9 cellular contexts compared by ENCODE assay signal in genomic region chr10:77641788-77642397, GRCh38. TPM values are rescaled to one million over a fixed set of nuclear protein-coding genes. Genes with fewer than 3 reads are reported as not detected.
DNase-seq lines count a peak whose midpoint lies in the region; ATAC-seq and TF ChIP-seq lines count a peak whose summit lies in the region.
"Had no signal": no experiment of that assay in that cellular context is flagged by ENCODE, and none has a peak within 500 bp of the region (broad histone marks: within the 10 kb centered on the region; RNA-seq: fewer than 3 reads in every experiment).

No MANE protein-coding gene starts in this region.

- peaks cover 13% of the 10 kb centered on the region for H3K79me2 ChIP-seq in trophoblast cell (ENCODE audit: control insufficient read depth, insufficient read depth, low read length, poor library complexity)

- no CpG with 5 or more reads among the region's 5 CpGs for WGBS in trophoblast cell (ENCODE audit: extremely low coverage, insufficient coverage, insufficient read length)

- no peak overlapping the region for H3K27ac Mint-ChIP-seq in activated T-cell treated with anti-CD3 and anti-CD28 coated beads, Interleukin-2, amount 50 U/mL, for 72 hours
- H3K27ac Mint-ChIP-seq: activated naive CD4-positive, alpha-beta T cell treated with anti-CD3 and anti-CD28 coated beads, Interleukin-2, amount 50 U/mL, for 72 hours had no signal

- H3K23ac ChIP-seq in trophoblast cell (ENCODE audit: low read length): no peak overlapping the region

- no peak overlapping the region for H2BK120ac ChIP-seq in trophoblast cell (ENCODE audit: insufficient read depth, low read length, poor library complexity)

- ATAC-seq in activated T-cell treated with anti-CD3 and anti-CD28 coated beads, Interleukin-2, amount 50 U/mL, for 72 hours (replicated peaks in 1 of 2): no peak
- ATAC-seq in foreskin keratinocyte (no peak), HG02798 (IDR thresholded peaks at IDR 0.05; ENCODE audit: poor library complexity, unreplicated experiment) (no peak), HG02571 (IDR thresholded peaks at IDR 0.05; ENCODE audit: unreplicated experiment) (no peak)
- ATAC-seq: activated naive CD4-positive, alpha-beta T cell treated with anti-CD3 and anti-CD28 coated beads, Interleukin-2, amount 50 U/mL, for 72 hours had no signal

- H3K79me1 ChIP-seq in trophoblast cell (ENCODE audit: low read length): peaks cover 26% of the 10 kb centered on the region

- no peak overlapping the region for H3K4me3 Mint-ChIP-seq in activated T-cell treated with anti-CD3 and anti-CD28 coated beads, Interleukin-2, amount 50 U/mL, for 72 hours

- no peak overlapping the region for H3K4ac ChIP-seq in trophoblast cell (ENCODE audit: low read depth, low read length)

- H4K12ac ChIP-seq in trophoblast cell (ENCODE audit: low read depth, low read length): no peak overlapping the region

- TF ChIP-seq CTCF in foreskin keratinocyte (conservative IDR thresholded peaks at IDR 0.05): peak; percentile 92

- no peak overlapping the region for H2BK5ac ChIP-seq in trophoblast cell (ENCODE audit: low read depth, low read length, poor library complexity)

- H3K27me3 ChIP-seq in foreskin keratinocyte (peaks cover 20% of the 10 kb centered on the region), trophoblast cell (ENCODE audit: insufficient read depth, low read length) (no peaks in the 10 kb centered on the region)

- no peaks in the 10 kb centered on the region for H3K9me3 ChIP-seq in trophoblast cell (ENCODE audit: insufficient read depth, low read depth, low read length)

- H3K14ac ChIP-seq in trophoblast cell (ENCODE audit: low read length): no peak overlapping the region

- no peaks in the 10 kb centered on the region for H3K9me3 Mint-ChIP-seq in activated T-cell treated with anti-CD3 and anti-CD28 coated beads, Interleukin-2, amount 50 U/mL, for 72 hours
- H3K9me3 Mint-ChIP-seq: activated naive CD4-positive, alpha-beta T cell treated with anti-CD3 and anti-CD28 coated beads, Interleukin-2, amount 50 U/mL, for 72 hours had no signal

- no peaks in the 10 kb centered on the region for H3K36me3 Mint-ChIP-seq in activated T-cell treated with anti-CD3 and anti-CD28 coated beads, Interleukin-2, amount 50 U/mL, for 72 hours (ENCODE audit: insufficient read depth in 2 of 2)

- H3K36me3 ChIP-seq in trophoblast cell (ENCODE audit: control insufficient read depth in 1 of 2, insufficient read depth in 2 of 2, low read length in 2 of 2): no peaks in the 10 kb centered on the region

- H4K8ac ChIP-seq in trophoblast cell (ENCODE audit: low read depth, low read length): no peak overlapping the region

- H3K4me1 ChIP-seq in foreskin keratinocyte (no peaks in the 10 kb centered on the region), trophoblast cell (ENCODE audit: control insufficient read depth in 1 of 2, insufficient read depth in 2 of 2, low read length in 2 of 2) (peaks cover 10 to 16% of the 10 kb centered on the region in 2 experiments)

- H3K4me2 ChIP-seq in trophoblast cell (ENCODE audit: low read length): no peak overlapping the region

- H3K18ac ChIP-seq in trophoblast cell (ENCODE audit: low read length): no peak overlapping the region

- H2BK12ac ChIP-seq in trophoblast cell (ENCODE audit: low read length): no peak overlapping the region

- H3K4me3 ChIP-seq in trophoblast cell (ENCODE audit: low read depth, low read length): no peak overlapping the region

- no peaks in the 10 kb centered on the region for H3K4me1 Mint-ChIP-seq in activated T-cell treated with anti-CD3 and anti-CD28 coated beads, Interleukin-2, amount 50 U/mL, for 72 hours (ENCODE audit: low read depth)

- DNase-seq in DMS53 (lab: John Stamatoyannopoulos, UW) (peak; percentile 92), HT1080 (ENCODE audit: low read depth) (peak; percentile 83), NOMO-1 treated with dmso at 0.1 percent for 144 hours (lab: John Stamatoyannopoulos, UW; ENCODE audit: unreplicated experiment) (peak; percentile 56), foreskin keratinocyte (peak in 1 of 2 donors; percentile 63), trophoblast cell (peak; percentile 51 to 93)
- peak; percentile 46 to 62 for DNase-seq in activated T-cell treated with anti-CD3 and anti-CD28 coated beads, Interleukin-2, amount 50 U/mL, for 72 hours

- no peak overlapping the region for H2AK5ac ChIP-seq in trophoblast cell (ENCODE audit: low read length)

- no peak overlapping the region for H3K27ac ChIP-seq in foreskin keratinocyte
- no peak overlapping the region for H3K27ac ChIP-seq in trophoblast cell (ENCODE audit: low read depth, low read length)

- H3K9ac ChIP-seq in trophoblast cell (ENCODE audit: low read length): no peak overlapping the region

- no peak overlapping the region for H2AFZ ChIP-seq in trophoblast cell (ENCODE audit: insufficient read depth, low read length, poor library complexity)

- H3K27me3 Mint-ChIP-seq in activated T-cell treated with anti-CD3 and anti-CD28 coated beads, Interleukin-2, amount 50 U/mL, for 72 hours (ENCODE audit: low read depth): peaks cover 52% of the 10 kb centered on the region

- H4K91ac ChIP-seq in trophoblast cell (ENCODE audit: low read depth, low read length): no peak overlapping the region

RNA-seq across cellular contexts. Expression of gene KCNMA1, which starts 4.3 kb away (rescaled TPM):
- 107 and 139 TPM in 2 replicates for total RNA-seq in HT1080 (2014; rRNA removed; shearing (Covaris generic))
- polyA plus RNA-seq in HT1080 (2015; cell fraction: cytosol; rRNA removed): 296 and 319 TPM in 2 replicates
- 222 and 229 TPM in 2 replicates for polyA plus RNA-seq in HT1080 (2015; cell fraction: nucleus; rRNA removed)
- 1 to 10 TPM in 1 of 2 donors, under 1 TPM in 1; 0.55 to 1.0 TPM for total RNA-seq in activated T-cell treated with anti-CD3 and anti-CD28 coated beads, Interleukin-2, amount 50 U/mL, for 72 hours
- 2.8 and 3.9 TPM in 2 replicates for total RNA-seq in foreskin keratinocyte
- 4.3 TPM in 2 replicates for polyA plus RNA-seq in foreskin keratinocyte
- polyA plus RNA-seq in trophoblast cell (2013): 130 and 138 TPM in 2 replicates
- total RNA-seq: activated naive CD4-positive, alpha-beta T cell treated with anti-CD3 and anti-CD28 coated beads, Interleukin-2, amount 50 U/mL, for 72 hours had no signal

Comparison
In these comparisons a context has a peak if more than half of its experiments do, and no peak if none do; other contexts are left out.
1. RNA of gene KCNMA1, which starts 4.3 kb away (total RNA-seq): 107 to 139 TPM in HT1080; 2.8 to 3.9 TPM in foreskin keratinocyte and 0.55 to 1.0 TPM in activated T-cell treated with anti-CD3 and anti-CD28 coated beads, Interleukin-2, amount 50 U/mL, for 72 hours; every median in the first group is over 10 times any median in the second.